Comparison of ENCODE assay signal across 8 cellular contexts in the genomic region with DNA sequence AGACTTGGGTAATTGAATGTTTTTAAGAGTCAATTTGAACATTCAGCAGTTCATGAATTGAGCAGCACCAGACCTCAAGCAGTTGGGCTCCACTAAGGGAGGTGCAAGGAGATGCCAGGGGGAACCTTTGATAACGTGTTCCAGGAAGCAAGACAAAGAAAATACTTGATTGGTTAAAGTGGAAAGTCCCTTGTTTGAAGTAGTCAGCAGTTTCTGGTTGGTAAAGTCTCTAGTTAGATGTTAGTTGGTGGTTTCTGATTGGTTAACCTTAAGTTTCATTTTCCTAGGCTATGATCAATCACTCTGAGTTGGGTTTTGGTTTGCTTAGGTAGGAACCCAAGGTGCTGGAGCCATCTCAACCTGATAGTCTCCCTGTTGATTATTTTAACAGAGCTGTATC. TPM values are rescaled to one million over a fixed set of nuclear protein-coding genes. Genes with fewer than 3 reads are reported as not detected.
DNase-seq lines count a peak whose midpoint lies in the region; ATAC-seq, FAIRE-seq and TF ChIP-seq lines count a peak whose summit lies in the region.

No MANE protein-coding gene starts in this region.

- peak overlapping the region; percentile 93 for H3K27ac Mint-ChIP-seq in T-cell

- TF ChIP-seq POLR2A in K562 (conservative IDR thresholded peaks at IDR 0.05) (no peak), Peyer's patch (IDR thresholded peaks at IDR 0.05) (no peak), testis (IDR thresholded peaks at IDR 0.05) (no peak)

- peaks cover 34% of the 10 kb centered on the region for H3K36me3 Mint-ChIP-seq in T-cell

- no peak overlapping the region for H3K27ac ChIP-seq in K562 (ENCODE audit: extremely low read depth, low read depth, low read length)
- peak overlapping the region in 1 of 4 donors; percentile 17 for H3K27ac ChIP-seq in Peyer's patch
- H3K27ac ChIP-seq in testis: peak overlapping the region in 1 of 2 donors; percentile 33

- H4K20me1 ChIP-seq in K562 (replicated peaks; ENCODE audit: control insufficient read depth, insufficient read depth, low read length): no peaks in the 10 kb centered on the region

- peak overlapping the region; percentile 25 to 58 (median 39) for H3K4me3 Mint-ChIP-seq in T-cell

- peaks cover 0 to 8% of the 10 kb centered on the region in 2 experiments; a peak in 2 of 5 replicates for H3K4me1 ChIP-seq in K562 (replicated peaks in 1 of 2; ENCODE audit: control insufficient read depth in 2 of 2, insufficient read depth in 2 of 2, low read length in 2 of 2)
- peaks cover 0 to 6% (median 0%) of the 10 kb centered on the region in 4 donors for H3K4me1 ChIP-seq in Peyer's patch
- no peaks in the 10 kb centered on the region for H3K4me1 ChIP-seq in testis

- intact Hi-C loops in K562 (cut with micrococcal nuclease): no loop called here
- intact Hi-C loops in posterior vena cava (cut with DNase I): loop anchor here in 1 of 2 donors (10.0 kb wide), 1 partner anchor 1078 kb away; no protein-coding TSS in a partner anchor
- intact Hi-C loops in testis (cut with DNase I; ENCODE audit: low total_unique reads): no loop called here

- H2AFZ ChIP-seq in K562 (ENCODE audit: low read depth, low read length): no peak overlapping the region

- no TSS peak for BruUV-seq in K562 (replicated peaks; lab: Mats Ljungman, UMichigan)

- peaks cover 38 to 52% (median 49%) of the 10 kb centered on the region in 3 donors for H3K4me1 Mint-ChIP-seq in T-cell

- POLR2A ChIA-PET in T-cell (lab: Charles Lee) (no interaction called here), K562 (lab: Yijun Ruan, JAX) (no interaction called here)

- no peak overlapping the region for H3K4me2 ChIP-seq in K562 (ENCODE audit: insufficient read depth, low read length)

- WGBS in K562 (ENCODE audit: insufficient coverage, low coverage, missing lambda C conversion rate): 0% methylated on average over 1 of the region's 1 CpG
- WGBS in testis, 2 donors: 20 to 35% methylated on average over 1 of the region's 1 CpG

- no peaks in the 10 kb centered on the region for H3K36me3 ChIP-seq in K562 (ENCODE audit: control insufficient read depth, insufficient read depth, low read length)
- peaks cover 0 to 8% (median 0%) of the 10 kb centered on the region in 3 donors for H3K36me3 ChIP-seq in Peyer's patch
- H3K36me3 ChIP-seq in testis (ENCODE audit: low read depth, missing control alignments): no peaks in the 10 kb centered on the region

- TF ChIP-seq CTCF in K562 (IDR thresholded peaks at IDR 0.05 in 2 of 3, conservative IDR thresholded peaks at IDR 0.05 in 1 of 3; ENCODE audit: insufficient read depth in 2 of 3, low read depth in 1 of 3, low read length in 3 of 3) (no peak), Peyer's patch (IDR thresholded peaks at IDR 0.05) (no peak), testis (IDR thresholded peaks at IDR 0.05) (no peak)

- ATAC-seq in GM21381 (IDR thresholded peaks at IDR 0.05; ENCODE audit: unreplicated experiment) (peak; percentile 39), T-cell (replicated peaks in 1 of 4) (peak; percentile 36 to 72 (median 42)), K562 (no peak)

- TF ChIP-seq RAD21 in K562 (CRISPR knock-in tag; conservative IDR thresholded peaks at IDR 0.05 in 1 of 2, IDR thresholded peaks at IDR 0.05 in 1 of 2): no peak

- no peaks in the 10 kb centered on the region for H3K79me2 ChIP-seq in K562 (ENCODE audit: control insufficient read depth, insufficient read depth, low read length)

- no peak overlapping the region for H3K4me3 ChIP-seq in K562
- H3K4me3 ChIP-seq in Peyer's patch: no peak overlapping the region
- no peak overlapping the region for H3K4me3 ChIP-seq in testis

- DNase-seq in T-cell (peak in 31 of 34 experiments; percentile 9 to 68 (median 42)), K562 (ENCODE audit: extremely low read depth in 1 of 4, low spot score in 3 of 4) (no peak), Peyer's patch (no peak), AG08395 (ENCODE audit: low spot score) (no peak), posterior vena cava (ENCODE audit: low spot score) (no peak), testis (no peak)
- peak; percentile 60 for DNase-seq in stimulated activated naive CD4-positive, alpha-beta T cell treated with Interleukin-2 at 50 U/mL for 16 hours (lab: John Stamatoyannopoulos, UW)

- H3K9me3 ChIP-seq in K562 (replicated peaks; ENCODE audit: control insufficient read depth, insufficient read depth, low read depth, low read length): no peaks in the 10 kb centered on the region
- H3K9me3 ChIP-seq in Peyer's patch: no peaks in the 10 kb centered on the region
- H3K9me3 ChIP-seq in testis: no peaks in the 10 kb centered on the region

- in situ Hi-C loops in K562 (cut with MboI): no loop called here

- H3K9me1 ChIP-seq in K562 (ENCODE audit: control insufficient read depth, insufficient read depth, low read length): no peaks in the 10 kb centered on the region

- H3K27me3 Mint-ChIP-seq in T-cell: no peaks in the 10 kb centered on the region

- CTCF ChIA-PET in T-cell (lab: Charles Lee) (no interaction called here), K562 (lab: Yijun Ruan, JAX; ENCODE audit: low intra/inter-chr PET ratio) (no interaction called here)

- H3K27me3 ChIP-seq in K562 (ENCODE audit: control insufficient read depth in 2 of 2, insufficient read depth in 2 of 2, low read length in 2 of 2) (peaks cover 4 to 12% of the 10 kb centered on the region in 2 experiments; a peak in 3 of 5 replicates), Peyer's patch (no peaks in the 10 kb centered on the region), testis (no peaks in the 10 kb centered on the region)

- H3K9me3 Mint-ChIP-seq in T-cell: no peaks in the 10 kb centered on the region

- no peak for TF ChIP-seq EP300 in K562 (IDR thresholded peaks at IDR 0.05; ENCODE audit: low read length)

- FAIRE-seq in K562 (lab: Jason Lieb, UNC): no peak

- H3K9ac ChIP-seq in K562 (ENCODE audit: insufficient read depth in 1 of 2, low read depth in 2 of 2, low read length in 2 of 2): no peak overlapping the region

TF ChIP-seq in K562, 482 proteins besides CTCF, POLR2A, EP300 and RAD21:
- TF ChIP-seq ZNF316 (IDR thresholded peaks at IDR 0.05) (peak; percentile 51), ZKSCAN1 (IDR thresholded peaks at IDR 0.05; ENCODE audit: low read depth, low read length) (no peak)

RNA-seq across cellular contexts. Expression of a gene that starts 4.0 kb away (rescaled TPM):
- 10 to 100 TPM; 13.9 to 25.2 (median 19.7) TPM for total RNA-seq in T-cell
- total RNA-seq in K562 (2011; cell fraction: chromatin; rRNA removed; ENCODE audit: low replicate concordance): 0.37 TPM in 1 of 2 replicates, not detected in the other
- total RNA-seq in K562 (2011; cell fraction: nucleolus; rRNA removed): 0.17 TPM in 1 of 2 replicates, not detected in the other
- not detected in 2 replicates for total RNA-seq in K562 (2011; cell fraction: nucleoplasm; rRNA removed)
- total RNA-seq in K562 (2014; rRNA removed): 0.53 and 0.68 TPM in 2 replicates
- total RNA-seq in K562 (2014; rRNA removed; fragmentation: Illumina TruSeq; extraction: Trizol): 0.15 and 0.19 TPM in 2 replicates
- total RNA-seq in K562 (2015; rRNA removed; fragmentation: Illumina TruSeq; extraction: Trizol): 0.15 and 0.40 TPM in 2 replicates
- total RNA-seq in K562 (2021): 0.09 and 0.51 TPM in 2 replicates
- 0.20 and 0.33 TPM in 2 replicates for polyA plus RNA-seq in K562 (2011; rRNA removed)
- polyA plus RNA-seq in K562 (2011; cell fraction: cytosol; rRNA removed): 0.03 TPM in 1 of 2 replicates, not detected in the other
- 0.36 and 0.59 TPM in 2 replicates for polyA plus RNA-seq in K562 (2011; cell fraction: nucleus; rRNA removed)
- 0.25 and 0.40 TPM in 2 replicates for polyA plus RNA-seq in K562 (2012)
- polyA plus RNA-seq in K562 (2014; fragmentation: Illumina TruSeq; extraction: Trizol): 0.08 and 0.12 TPM in 2 replicates
- under 1 TPM; 0.01 to 0.04 TPM for polyA plus RNA-seq in K562 (2014; fragmentation: Nextera tagmentation; extraction: Ambion mirVana)
- 0.15 TPM in 1 of 2 replicates, not detected in the other for polyA plus RNA-seq in K562 (2014; rRNA removed)
- 0.67 and 0.87 TPM in 2 replicates for polyA minus RNA-seq in K562 (2011; rRNA and poly(A)+ RNA removed)
- polyA minus RNA-seq in K562 (2011; cell fraction: cytosol; rRNA and poly(A)+ RNA removed): not detected in 2 replicates
- 0.11 TPM in 1 of 2 replicates, not detected in the other for polyA minus RNA-seq in K562 (2011; cell fraction: nucleus; rRNA and poly(A)+ RNA removed)
- 10 to 100 TPM in 1 of 4 donors, 1 to 10 TPM in 3; 5.8 to 17.2 (median 9.5) TPM for total RNA-seq in Peyer's patch
- 1 to 10 TPM; 6.2 to 7.3 TPM for total RNA-seq in posterior vena cava
- total RNA-seq in testis: 10 to 100 TPM; 16.6 to 18.8 TPM
- polyA plus RNA-seq in testis (ENCODE audit: insufficient read depth, low read depth, low replicate concordance): 8.8 TPM

Comparison
In these comparisons a context has a peak if more than half of its experiments do, and no peak if none do; other contexts are left out.
1. DNase-seq: peak in T-cell (31 of 34) and stimulated activated naive CD4-positive, alpha-beta T cell treated with Interleukin-2 at 50 U/mL for 16 hours (single experiment); none in K562 (0 of 4), Peyer's patch (0 of 3), AG08395 (single experiment), posterior vena cava (single experiment) and testis (single experiment).
2. RNA of a gene that starts 4.0 kb away (total RNA-seq): 13.9 to 25.2 TPM in T-cell, 16.6 to 18.8 TPM in testis, 5.8 to 17.2 TPM in Peyer's patch and 6.2 to 7.3 TPM in posterior vena cava; 0.09 to 0.68 TPM in K562; every median in the first group is over 4 times any median in the second.